Comparison of ENCODE assay signal across 26 cellular contexts in genomic region chr2:138306626-138307025, GRCh38.
"Had no signal": no experiment of that assay in that cellular context is flagged by ENCODE, and none has a peak within 500 bp of the region (broad histone marks: within the 10 kb centered on the region; RNA-seq: fewer than 3 reads in every experiment).

No MANE protein-coding gene starts in this region.

- H3K27me3 ChIP-seq: ascending aorta, body of pancreas had no signal

- H3K9me3 ChIP-seq: ascending aorta, body of pancreas had no signal

- H3K9me3 Mint-ChIP-seq: activated CD4-positive, alpha-beta T cell treated with anti-CD3 and anti-CD28 coated beads, Interleukin-2, amount 10 ng/mL, durations not matched to agents 24 days and 14 days; activated naive CD4-positive, alpha-beta T cell treated with anti-CD3 and anti-CD28 coated beads, Interleukin-2, amount 50 U/mL, for 72 hours; activated naive CD8-positive, alpha-beta T cell treated with anti-CD3 and anti-CD28 coated beads, Interleukin-2, amount 50 U/mL, for 24 hours; activated T-cell treated with anti-CD3 and anti-CD28 coated beads, Interleukin-2, amount 50 U/mL, for 24 hours; activated T-helper 1 cell treated with anti-CD3 and anti-CD28 coated beads, Interleukin-12 subunit alpha, Interleukin-12 subunit beta, Interleukin-2, Interleukin-4 antibody, amounts not matched to agents 30 ng/mL and 10 ng/mL and 1 ng/mL, durations not matched to agents 14 hours and 24 hours and 36 hours; T-helper 1 cell treated with Interleukin-12 subunit alpha and Interleukin-12 subunit beta and Interleukin-4 antibody, amounts not matched to agents 30 μg/mL and 1 μg/mL, for 36 hours; WTC11 had no signal

- H3K36me3 ChIP-seq: ascending aorta had no signal

- H3K36me3 Mint-ChIP-seq: activated CD8-positive, alpha-beta memory T cell treated with anti-CD3 and anti-CD28 coated beads, Interleukin-2, amount 10 ng/mL, durations not matched to agents 7 days and 5 days; activated naive CD4-positive, alpha-beta T cell treated with anti-CD3 and anti-CD28 coated beads, Interleukin-2, amount 50 U/mL, for 72 hours; WTC11 had no signal

- H3K4me3 Mint-ChIP-seq: activated CD4-positive, alpha-beta T cell treated with anti-CD3 and anti-CD28 coated beads, Interleukin-2, amount 10 ng/mL, durations not matched to agents 24 days and 14 days; activated CD8-positive, alpha-beta memory T cell treated with anti-CD3 and anti-CD28 coated beads, Interleukin-2, amount 10 ng/mL, durations not matched to agents 7 days and 5 days; activated naive CD8-positive, alpha-beta T cell treated with anti-CD3 and anti-CD28 coated beads, Interleukin-2, amount 50 U/mL, for 24 hours; activated T-cell treated with anti-CD3 and anti-CD28 coated beads, Interleukin-2, amount 50 U/mL, for 24 hours; activated T-helper 1 cell treated with anti-CD3 and anti-CD28 coated beads, Interleukin-12 subunit alpha, Interleukin-12 subunit beta, Interleukin-2, Interleukin-4 antibody, amounts not matched to agents 30 ng/mL and 10 ng/mL and 1 ng/mL, durations not matched to agents 14 hours and 24 hours and 36 hours; T-helper 1 cell treated with Interleukin-12 subunit alpha and Interleukin-12 subunit beta and Interleukin-4 antibody, amounts not matched to agents 30 μg/mL and 1 μg/mL, for 36 hours; WTC11 had no signal

- DNase-seq: activated CD4-positive, alpha-beta T cell treated with anti-CD3 and anti-CD28 coated beads, Interleukin-2, amount 10 ng/mL, durations not matched to agents 24 days and 14 days; activated CD4-positive, alpha-beta T cell treated with anti-CD3 and anti-CD28 coated beads, Interleukin-2, amount 50 U/mL, for 48 hours; activated CD4-positive, CD25-positive, alpha-beta regulatory T cell treated with anti-CD3 and anti-CD28 coated beads, Interleukin-2, amount 50 U/mL, for 72 hours; activated CD8-positive, alpha-beta memory T cell treated with anti-CD3 and anti-CD28 coated beads, Interleukin-2, amount 10 ng/mL, durations not matched to agents 7 days and 5 days; activated effector memory CD4-positive, alpha-beta T cell treated with Interleukin-2 at 50 U/mL for 16 hours; activated naive CD4-positive, alpha-beta T cell treated with Interleukin-2 at 50 U/mL for 16 hours; activated naive CD8-positive, alpha-beta T cell treated with anti-CD3 and anti-CD28 coated beads, Interleukin-2, amount 50 U/mL, for 24 hours; activated T-cell treated with anti-CD3 and anti-CD28 coated beads, Interleukin-2, amount 50 U/mL, for 24 hours; amniotic stem cell; body of pancreas; central memory CD4-positive, alpha-beta T cell; NCI-H1105 treated with DMSO at 0.1 percent for 48 hours; NCI-H1436 treated with DMSO at 0.1 percent for 48 hours; NCI-H187; NCI-H2081; NCI-H510A treated with DMSO at 0.1 percent for 48 hours; NCI-H69; PC-3; SHP77 treated with DMSO at 0.1 percent for 48 hours had no signal

- H3K27ac Mint-ChIP-seq: activated CD4-positive, alpha-beta T cell treated with anti-CD3 and anti-CD28 coated beads, Interleukin-2, amount 10 ng/mL, durations not matched to agents 24 days and 14 days; activated CD8-positive, alpha-beta memory T cell treated with anti-CD3 and anti-CD28 coated beads, Interleukin-2, amount 10 ng/mL, durations not matched to agents 7 days and 5 days; activated naive CD4-positive, alpha-beta T cell treated with anti-CD3 and anti-CD28 coated beads, Interleukin-2, amount 50 U/mL, for 72 hours; activated naive CD8-positive, alpha-beta T cell treated with anti-CD3 and anti-CD28 coated beads, Interleukin-2, amount 50 U/mL, for 24 hours; activated T-cell treated with anti-CD3 and anti-CD28 coated beads, Interleukin-2, amount 50 U/mL, for 24 hours; activated T-helper 1 cell treated with anti-CD3 and anti-CD28 coated beads, Interleukin-12 subunit alpha, Interleukin-12 subunit beta, Interleukin-2, Interleukin-4 antibody, amounts not matched to agents 30 ng/mL and 10 ng/mL and 1 ng/mL, durations not matched to agents 14 hours and 24 hours and 36 hours; T-helper 1 cell treated with Interleukin-12 subunit alpha and Interleukin-12 subunit beta and Interleukin-4 antibody, amounts not matched to agents 30 μg/mL and 1 μg/mL, for 36 hours; WTC11 had no signal

- H3K27me3 Mint-ChIP-seq: activated CD4-positive, alpha-beta T cell treated with anti-CD3 and anti-CD28 coated beads, Interleukin-2, amount 10 ng/mL, durations not matched to agents 24 days and 14 days; activated CD8-positive, alpha-beta memory T cell treated with anti-CD3 and anti-CD28 coated beads, Interleukin-2, amount 10 ng/mL, durations not matched to agents 7 days and 5 days; activated naive CD8-positive, alpha-beta T cell treated with anti-CD3 and anti-CD28 coated beads, Interleukin-2, amount 50 U/mL, for 24 hours; activated T-cell treated with anti-CD3 and anti-CD28 coated beads, Interleukin-2, amount 50 U/mL, for 24 hours had no signal

- FAIRE-seq: bronchial epithelial cell had no signal

- H3K4me1 Mint-ChIP-seq: activated CD4-positive, alpha-beta T cell treated with anti-CD3 and anti-CD28 coated beads, Interleukin-2, amount 10 ng/mL, durations not matched to agents 24 days and 14 days; activated CD8-positive, alpha-beta memory T cell treated with anti-CD3 and anti-CD28 coated beads, Interleukin-2, amount 10 ng/mL, durations not matched to agents 7 days and 5 days; activated naive CD8-positive, alpha-beta T cell treated with anti-CD3 and anti-CD28 coated beads, Interleukin-2, amount 50 U/mL, for 24 hours had no signal

- H3K4me3 ChIP-seq: ascending aorta, body of pancreas, coronary artery had no signal

- H3K27ac ChIP-seq: ascending aorta, body of pancreas, coronary artery had no signal

- ATAC-seq: activated CD8-positive, alpha-beta memory T cell treated with anti-CD3 and anti-CD28 coated beads, Interleukin-2, amount 10 ng/mL, durations not matched to agents 7 days and 5 days; activated naive CD4-positive, alpha-beta T cell treated with anti-CD3 and anti-CD28 coated beads, Interleukin-2, amount 50 U/mL, for 72 hours; activated naive CD8-positive, alpha-beta T cell treated with anti-CD3 and anti-CD28 coated beads, Interleukin-2, amount 50 U/mL, for 24 hours; body of pancreas; PC-3; WTC11 had no signal
